8 cellular contexts compared by ENCODE assay signal in genomic region chr12:15910468-15910863, GRCh38. TPM values are rescaled to one million over a fixed set of nuclear protein-coding genes. Genes with fewer than 3 reads are reported as not detected.
DNase-seq lines count a peak whose midpoint lies in the region; ATAC-seq and TF ChIP-seq lines count a peak whose summit lies in the region.

No MANE protein-coding gene starts in this region.

- no peak for TF ChIP-seq EP300 in neural cell (conservative IDR thresholded peaks at IDR 0.05; ENCODE audit: poor library complexity, severe bottlenecking)

- H3K27me3 ChIP-seq in BLaER1 treated with 17β-estradiol and CSF1 and Interleukin-3, amounts not matched to agents 10 nM and 100 nM = no peaks in the 10 kb centered on the region
- H3K27me3 ChIP-seq in KMS-11 (ENCODE audit: insufficient read depth, low read depth) (no peaks in the 10 kb centered on the region), colonic mucosa (no peaks in the 10 kb centered on the region), neural cell (ENCODE audit: insufficient read depth, low read depth, low read length) (no peaks in the 10 kb centered on the region)

- no peaks in the 10 kb centered on the region for H3K9me2 ChIP-seq in neural cell (ENCODE audit: insufficient read depth, low read length)

- intact Hi-C loops in colonic mucosa (cut with DNase I) = no loop called here

- ATAC-seq in GM19397 (IDR thresholded peaks at IDR 0.05; ENCODE audit: unreplicated experiment) = no peak
- no peak for ATAC-seq in GM18511 (IDR thresholded peaks at IDR 0.05; ENCODE audit: unreplicated experiment)

- TF ChIP-seq RAD21 in neural cell (conservative IDR thresholded peaks at IDR 0.05) = no peak

- peak overlapping the region; percentile 89 to 97 (median 92); a peak in 19 of 22 replicates for H3K27ac ChIP-seq in BLaER1 treated with 17β-estradiol and CSF1 and Interleukin-3, amounts not matched to agents 10 nM and 100 nM
- H3K27ac ChIP-seq in KMS-11 (peak overlapping the region; percentile 69; the same call in 1 of the 2 replicates), colonic mucosa (peak overlapping the region; percentile 95), neural cell (ENCODE audit: low read length) (no peak overlapping the region)

- peak overlapping the region in 9 of 10 experiments; percentile 66 to 87 (median 80); a peak in 16 of 20 replicates for H3K4me3 ChIP-seq in BLaER1 treated with 17β-estradiol and CSF1 and Interleukin-3, amounts not matched to agents 10 nM and 100 nM
- H3K4me3 ChIP-seq in KMS-11 (IDR thresholded peaks at IDR 0.05; ENCODE audit: insufficient read depth, low read depth, low read length) (no peak overlapping the region), colonic mucosa (peak overlapping the region; percentile 64), neural cell (ENCODE audit: low read length) (peak overlapping the region; percentile 76)

- peak overlapping the region; percentile 88 to 97 (median 95); a peak in 17 of 22 replicates for H3K9ac ChIP-seq in BLaER1 treated with 17β-estradiol and CSF1 and Interleukin-3, amounts not matched to agents 10 nM and 100 nM
- H3K9ac ChIP-seq in KMS-11 (peak overlapping the region; percentile 82; the same call in 1 of the 2 replicates), colonic mucosa (ENCODE audit: low read depth in 2 of 2, low read length in 2 of 2) (peak overlapping the region in 1 of 2 donors; percentile 84), neural cell (ENCODE audit: low read length) (no peak overlapping the region)

- H3K4me2 ChIP-seq in BLaER1 treated with 17β-estradiol and CSF1 and Interleukin-3, amounts not matched to agents 10 nM and 100 nM = peak overlapping the region; percentile 62 to 84 (median 74)
- H3K4me2 ChIP-seq in KMS-11 (peak overlapping the region; percentile 93), neural cell (ENCODE audit: low read length) (peak overlapping the region; percentile 17)

- peak overlapping the region; percentile 94 for H2AFZ ChIP-seq in KMS-11 (ENCODE audit: low read depth)
- H2AFZ ChIP-seq in neural cell (ENCODE audit: low read depth, low read length) = no peak overlapping the region

- DNase-seq in colonic mucosa = no peak
- no peak for DNase-seq in amygdala (lab: John Stamatoyannopoulos, UW)
- no peak for DNase-seq in NCI-H2029 (lab: John Stamatoyannopoulos, UW)

- H3K79me2 ChIP-seq in KMS-11 (ENCODE audit: insufficient read depth, low read depth) (no peaks in the 10 kb centered on the region), neural cell (replicated peaks; ENCODE audit: insufficient read depth, low read length) (no peaks in the 10 kb centered on the region)

- peaks cover 7 to 22% (median 15%) of the 10 kb centered on the region in 10 experiments; a peak in 17 of 20 replicates for H3K4me1 ChIP-seq in BLaER1 treated with 17β-estradiol and CSF1 and Interleukin-3, amounts not matched to agents 10 nM and 100 nM
- H3K4me1 ChIP-seq in KMS-11 (ENCODE audit: low read depth, poor library complexity, severe bottlenecking) (peaks cover 10% of the 10 kb centered on the region), colonic mucosa (no peaks in the 10 kb centered on the region)

- no peaks in the 10 kb centered on the region for H3K9me3 ChIP-seq in BLaER1 treated with 17β-estradiol and CSF1 and Interleukin-3, amounts not matched to agents 10 nM and 100 nM (replicated peaks in 1 of 11)
- no peaks in the 10 kb centered on the region for H3K9me3 ChIP-seq in colonic mucosa
- H3K9me3 ChIP-seq in neural cell (ENCODE audit: low read length) = no peaks in the 10 kb centered on the region

- H4K20me1 ChIP-seq in BLaER1 treated with 17β-estradiol and CSF1 and Interleukin-3, amounts not matched to agents 10 nM and 100 nM = no peaks in the 10 kb centered on the region
- no peaks in the 10 kb centered on the region for H4K20me1 ChIP-seq in KMS-11 (ENCODE audit: insufficient read depth)
- H4K20me1 ChIP-seq in neural cell (ENCODE audit: insufficient read depth) = no peaks in the 10 kb centered on the region

- TF ChIP-seq CTCF in KMS-11 (conservative IDR thresholded peaks at IDR 0.05; ENCODE audit: low read depth, low read length) = no peak
- TF ChIP-seq CTCF in colonic mucosa (IDR thresholded peaks at IDR 0.05) = no peak
- no peak for TF ChIP-seq CTCF in neural cell (IDR thresholded peaks at IDR 0.05; ENCODE audit: poor library complexity, severe bottlenecking)

- peaks cover 11 to 28% (median 19%) of the 10 kb centered on the region in 11 experiments; a peak in 21 of 22 replicates for H3K36me3 ChIP-seq in BLaER1 treated with 17β-estradiol and CSF1 and Interleukin-3, amounts not matched to agents 10 nM and 100 nM
- H3K36me3 ChIP-seq in KMS-11 (ENCODE audit: insufficient read depth) (no peaks in the 10 kb centered on the region), colonic mucosa (no peaks in the 10 kb centered on the region), neural cell (ENCODE audit: insufficient read depth, low read length) (no peaks in the 10 kb centered on the region)

- H3F3A ChIP-seq in neural cell (ENCODE audit: insufficient read depth, low read length, poor library complexity, severe bottlenecking) = peaks cover 4% of the 10 kb centered on the region

TF ChIP-seq in neural cell, 6 proteins besides CTCF, POLR2A, EP300 and RAD21:
- no peak for TF ChIP-seq EZH2 (IDR thresholded peaks at IDR 0.05; ENCODE audit: borderline replicate concordance, insufficient read depth, low read length, poor library complexity, severe bottlenecking)
- TF ChIP-seq TAF1 (IDR thresholded peaks at IDR 0.05; ENCODE audit: low read depth) = no peak
- no peak for TF ChIP-seq SMC3 (conservative IDR thresholded peaks at IDR 0.05; ENCODE audit: poor library complexity)
- no peak for TF ChIP-seq MXI1 (conservative IDR thresholded peaks at IDR 0.05; ENCODE audit: poor library complexity, severe bottlenecking)
- no peak for TF ChIP-seq REST (IDR thresholded peaks at IDR 0.05; ENCODE audit: borderline replicate concordance)
- no peak for TF ChIP-seq POLR2AphosphoS5 (IDR thresholded peaks at IDR 0.05)
TF ChIP-seq in neural cell: peak in this region for 0.

RNA-seq across cellular contexts. Expression of gene DERA, which starts 0.7 kb away (rescaled TPM):
- total RNA-seq in colonic mucosa = 10 to 100 TPM; 44.0 to 61.2 TPM
- polyA plus RNA-seq in neural cell = 7.7 and 8.5 TPM in 2 replicates
- 4.1 and 5.4 TPM in 2 replicates for polyA minus RNA-seq in neural cell

RNA-seq across cellular contexts. Expression of gene STRAP, which starts 28.3 kb away (rescaled TPM):
- 100 to 1,000 TPM in 1 of 2 donors, 10 to 100 TPM in 1; 85.3 to 108 TPM for total RNA-seq in colonic mucosa
- polyA plus RNA-seq in neural cell = 172 and 213 TPM in 2 replicates
- polyA minus RNA-seq in neural cell = 118 and 138 TPM in 2 replicates

Comparison
In these comparisons a context has a peak if more than half of its experiments do, and no peak if none do; other contexts are left out.
1. H3K4me2 ChIP-seq: peak in every context shown above with its lines; median percentile 93 in KMS-11; 74 in BLaER1 treated with 17β-estradiol and CSF1 and Interleukin-3, amounts not matched to agents 10 nM and 100 nM; 17 in neural cell.